ENCODE assay signal across 1 cellular context in genomic region chr1:39391741-39392679, GRCh38.
A peak's percentile ranks its signal among the peaks of the same experiment; 100 is the strongest.
TF ChIP-seq lines count a peak whose summit lies in the region.

No MANE protein-coding gene starts in this region.

TF ChIP-seq in K562, 482 proteins besides CTCF, POLR2A, EP300 and RAD21 (continued from another document):
- TF ChIP-seq, protein P1, sequence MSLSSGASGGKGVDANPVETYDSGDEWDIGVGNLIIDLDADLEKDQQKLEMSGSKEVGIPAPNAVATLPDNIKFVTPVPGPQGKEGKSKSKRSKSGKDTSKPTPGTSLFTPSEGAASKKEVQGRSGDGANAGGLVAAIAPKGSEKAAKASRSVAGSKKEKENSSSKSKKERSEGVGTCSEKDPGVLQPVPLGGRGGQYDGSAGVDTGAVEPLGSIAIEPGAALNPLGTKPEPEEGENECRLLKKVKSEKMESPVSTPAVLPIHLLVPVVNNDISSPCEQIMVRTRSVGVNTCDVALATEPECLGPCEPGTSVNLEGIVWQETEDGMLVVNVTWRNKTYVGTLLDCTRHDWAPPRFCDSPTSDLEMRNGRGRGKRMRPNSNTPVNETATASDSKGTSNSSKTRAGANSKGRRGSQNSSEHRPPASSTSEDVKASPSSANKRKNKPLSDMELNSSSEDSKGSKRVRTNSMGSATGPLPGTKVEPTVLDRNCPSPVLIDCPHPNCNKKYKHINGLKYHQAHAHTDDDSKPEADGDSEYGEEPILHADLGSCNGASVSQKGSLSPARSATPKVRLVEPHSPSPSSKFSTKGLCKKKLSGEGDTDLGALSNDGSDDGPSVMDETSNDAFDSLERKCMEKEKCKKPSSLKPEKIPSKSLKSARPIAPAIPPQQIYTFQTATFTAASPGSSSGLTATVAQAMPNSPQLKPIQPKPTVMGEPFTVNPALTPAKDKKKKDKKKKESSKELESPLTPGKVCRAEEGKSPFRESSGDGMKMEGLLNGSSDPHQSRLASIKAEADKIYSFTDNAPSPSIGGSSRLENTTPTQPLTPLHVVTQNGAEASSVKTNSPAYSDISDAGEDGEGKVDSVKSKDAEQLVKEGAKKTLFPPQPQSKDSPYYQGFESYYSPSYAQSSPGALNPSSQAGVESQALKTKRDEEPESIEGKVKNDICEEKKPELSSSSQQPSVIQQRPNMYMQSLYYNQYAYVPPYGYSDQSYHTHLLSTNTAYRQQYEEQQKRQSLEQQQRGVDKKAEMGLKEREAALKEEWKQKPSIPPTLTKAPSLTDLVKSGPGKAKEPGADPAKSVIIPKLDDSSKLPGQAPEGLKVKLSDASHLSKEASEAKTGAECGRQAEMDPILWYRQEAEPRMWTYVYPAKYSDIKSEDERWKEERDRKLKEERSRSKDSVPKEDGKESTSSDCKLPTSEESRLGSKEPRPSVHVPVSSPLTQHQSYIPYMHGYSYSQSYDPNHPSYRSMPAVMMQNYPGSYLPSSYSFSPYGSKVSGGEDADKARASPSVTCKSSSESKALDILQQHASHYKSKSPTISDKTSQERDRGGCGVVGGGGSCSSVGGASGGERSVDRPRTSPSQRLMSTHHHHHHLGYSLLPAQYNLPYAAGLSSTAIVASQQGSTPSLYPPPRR (CRISPR knock-in tag; IDR thresholded peaks at IDR 0.05; ENCODE audit: borderline replicate concordance), result peak; percentile 33; the same call in 1 of the 2 replicates
- 0 out of 2 replicates have a peak, but pooled peaks have one; percentile 20 for TF ChIP-seq POLR2AphosphoS5 (IDR thresholded peaks at IDR 0.05; ENCODE audit: control insufficient read depth, insufficient read depth, low read depth, low read length)
- peak; percentile 43; the same call in 1 of the 2 replicates for TF ChIP-seq NFIC (IDR thresholded peaks at IDR 0.05)
- peak; percentile 54; the same call in 1 of the 2 replicates for TF ChIP-seq NFRKB (IDR thresholded peaks at IDR 0.05; ENCODE audit: low read depth)
- TF ChIP-seq RCOR1 (IDR thresholded peaks at IDR 0.05; ENCODE audit: borderline replicate concordance in 1 of 2, low read depth in 2 of 2, low read length in 2 of 2), result peak in 1 of 2 experiments; percentile 19; a peak in 1 of 4 replicates
- no peak; a peak in 1 of 4 replicates for TF ChIP-seq SIN3A (IDR thresholded peaks at IDR 0.05; ENCODE audit: borderline replicate concordance in 2 of 2, control insufficient read depth in 1 of 2, low read depth in 2 of 2, low read length in 2 of 2)
- TF ChIP-seq THRAP3 (IDR thresholded peaks at IDR 0.05; ENCODE audit: borderline replicate concordance), result no peak
- TF ChIP-seq MTA3 (IDR thresholded peaks at IDR 0.05; ENCODE audit: borderline replicate concordance), result 0 out of 2 replicates have a peak, but pooled peaks have one; percentile 28
- TF ChIP-seq C11orf30 (IDR thresholded peaks at IDR 0.05; ENCODE audit: low read depth), result peak; percentile 75
- peak; percentile 91 for TF ChIP-seq NCOA1 (IDR thresholded peaks at IDR 0.05; ENCODE audit: low read depth)
- TF ChIP-seq NUFIP1 (IDR thresholded peaks at IDR 0.05; ENCODE audit: partially characterized antibody), result peak; percentile 46
- TF ChIP-seq SRSF9 (IDR thresholded peaks at IDR 0.05; ENCODE audit: borderline replicate concordance, low read depth, low read length), result no peak
- TF ChIP-seq CBX2 (IDR thresholded peaks at IDR 0.05; ENCODE audit: insufficient read depth, low read length, poor library complexity, severe bottlenecking), result no peak
- TF ChIP-seq DDX20 (tag; IDR thresholded peaks at IDR 0.05; ENCODE audit: low read depth), result no peak
- no peak for TF ChIP-seq RERE (CRISPR knock-in tag; IDR thresholded peaks at IDR 0.05; ENCODE audit: borderline replicate concordance)
- TF ChIP-seq FOXP1 (CRISPR knock-in tag; IDR thresholded peaks at IDR 0.05), result no peak
- TF ChIP-seq GTF2A2 (tag; IDR thresholded peaks at IDR 0.05), result no peak
- TF ChIP-seq, protein P2, sequence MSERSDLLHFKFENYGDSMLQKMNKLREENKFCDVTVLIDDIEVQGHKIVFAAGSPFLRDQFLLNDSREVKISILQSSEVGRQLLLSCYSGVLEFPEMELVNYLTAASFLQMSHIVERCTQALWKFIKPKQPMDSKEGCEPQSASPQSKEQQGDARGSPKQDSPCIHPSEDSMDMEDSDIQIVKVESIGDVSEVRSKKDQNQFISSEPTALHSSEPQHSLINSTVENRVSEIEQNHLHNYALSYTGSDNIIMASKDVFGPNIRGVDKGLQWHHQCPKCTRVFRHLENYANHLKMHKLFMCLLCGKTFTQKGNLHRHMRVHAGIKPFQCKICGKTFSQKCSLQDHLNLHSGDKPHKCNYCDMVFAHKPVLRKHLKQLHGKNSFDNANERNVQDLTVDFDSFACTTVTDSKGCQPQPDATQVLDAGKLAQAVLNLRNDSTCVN (CRISPR knock-in tag; IDR thresholded peaks at IDR 0.05), result no peak
- TF ChIP-seq SIN3B (IDR thresholded peaks at IDR 0.05; ENCODE audit: low read depth), result peak; percentile 35; the same call in 1 of the 2 replicates
- no peak for TF ChIP-seq NCOA6 (IDR thresholded peaks at IDR 0.05)
- peak; percentile 94 for TF ChIP-seq FOSL1 (tag; conservative IDR thresholded peaks at IDR 0.05)
- no peak for TF ChIP-seq SFPQ (IDR thresholded peaks at IDR 0.05; ENCODE audit: low read depth, low read length)
- TF ChIP-seq, protein P3, sequence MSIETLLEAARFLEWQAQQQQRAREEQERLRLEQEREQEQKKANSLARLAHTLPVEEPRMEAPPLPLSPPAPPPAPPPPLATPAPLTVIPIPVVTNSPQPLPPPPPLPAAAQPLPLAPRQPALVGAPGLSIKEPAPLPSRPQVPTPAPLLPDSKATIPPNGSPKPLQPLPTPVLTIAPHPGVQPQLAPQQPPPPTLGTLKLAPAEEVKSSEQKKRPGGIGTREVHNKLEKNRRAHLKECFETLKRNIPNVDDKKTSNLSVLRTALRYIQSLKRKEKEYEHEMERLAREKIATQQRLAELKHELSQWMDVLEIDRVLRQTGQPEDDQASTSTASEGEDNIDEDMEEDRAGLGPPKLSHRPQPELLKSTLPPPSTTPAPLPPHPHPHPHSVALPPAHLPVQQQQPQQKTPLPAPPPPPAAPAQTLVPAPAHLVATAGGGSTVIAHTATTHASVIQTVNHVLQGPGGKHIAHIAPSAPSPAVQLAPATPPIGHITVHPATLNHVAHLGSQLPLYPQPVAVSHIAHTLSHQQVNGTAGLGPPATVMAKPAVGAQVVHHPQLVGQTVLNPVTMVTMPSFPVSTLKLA (conservative IDR thresholded peaks at IDR 0.05), result peak; percentile 42 to 60; a peak in 3 of 4 replicates
- peak; percentile 82 for TF ChIP-seq ATF7 (IDR thresholded peaks at IDR 0.05)
- TF ChIP-seq BACH1 (tag; IDR thresholded peaks at IDR 0.05), result peak; percentile 56; the same call in 1 of the 2 replicates
- TF ChIP-seq STAG1 (CRISPR knock-in tag; IDR thresholded peaks at IDR 0.05; ENCODE audit: borderline replicate concordance), result no peak
- 0 out of 2 replicates have a peak, but pooled peaks have one; percentile 42 for TF ChIP-seq ZNF444 (CRISPR knock-in tag; IDR thresholded peaks at IDR 0.05)
- TF ChIP-seq EZH2 (IDR thresholded peaks at IDR 0.05; ENCODE audit: borderline replicate concordance, low read depth, low read length), result no peak
- peak; percentile 36; the same call in 1 of the 2 replicates for TF ChIP-seq MAFK (IDR thresholded peaks at IDR 0.05; ENCODE audit: low read length)
- TF ChIP-seq ADNP (tag; IDR thresholded peaks at IDR 0.05), result no peak
TF ChIP-seq in K562: peak in this region for 103.
